Comparison of ENCODE assay signal across 1 cellular context in genomic region chr1:117371436-117372151, GRCh38.
TF ChIP-seq lines count a peak whose summit lies in the region.

No MANE protein-coding gene starts in this region.

TF ChIP-seq in GM12878, 131 proteins besides CTCF, POLR2A, EP300 and RAD21:
- TF ChIP-seq ZNF687 (IDR thresholded peaks at IDR 0.05) (no peak), TARDBP (IDR thresholded peaks at IDR 0.05; ENCODE audit: borderline replicate concordance) (no peak), RB1 (IDR thresholded peaks at IDR 0.05; ENCODE audit: borderline replicate concordance) (no peak), BMI1 (IDR thresholded peaks at IDR 0.05; ENCODE audit: borderline replicate concordance) (no peak), IKZF1 (conservative IDR thresholded peaks at IDR 0.05) (no peak), SRF (IDR thresholded peaks at IDR 0.05; ENCODE audit: low read depth in 2 of 2, low read length in 2 of 2) (no peak), RUNX3 (IDR thresholded peaks at IDR 0.05; ENCODE audit: low read length) (no peak), ZBED1 (IDR thresholded peaks at IDR 0.05; ENCODE audit: borderline replicate concordance) (no peak), ETV6 (conservative IDR thresholded peaks at IDR 0.05 in 1 of 2, IDR thresholded peaks at IDR 0.05 in 1 of 2; ENCODE audit: borderline replicate concordance in 1 of 2, low read depth in 1 of 2) (no peak), BHLHE40 (IDR thresholded peaks at IDR 0.05; ENCODE audit: borderline replicate concordance in 1 of 2, low read depth in 2 of 2, low read length in 1 of 2) (peak in 1 of 2 experiments; percentile 56; a peak in 1 of 4 replicates), FOS (IDR thresholded peaks at IDR 0.05; ENCODE audit: borderline replicate concordance, extremely low read depth, insufficient read length) (no peak), GABPA (IDR thresholded peaks at IDR 0.05; ENCODE audit: low read depth) (no peak), MEF2B (IDR thresholded peaks at IDR 0.05; ENCODE audit: partially characterized antibody, poor library complexity, severe bottlenecking) (peak; percentile 84), POLR2AphosphoS5 (IDR thresholded peaks at IDR 0.05; ENCODE audit: low read length) (no peak)
- TF ChIP-seq, protein P1, sequence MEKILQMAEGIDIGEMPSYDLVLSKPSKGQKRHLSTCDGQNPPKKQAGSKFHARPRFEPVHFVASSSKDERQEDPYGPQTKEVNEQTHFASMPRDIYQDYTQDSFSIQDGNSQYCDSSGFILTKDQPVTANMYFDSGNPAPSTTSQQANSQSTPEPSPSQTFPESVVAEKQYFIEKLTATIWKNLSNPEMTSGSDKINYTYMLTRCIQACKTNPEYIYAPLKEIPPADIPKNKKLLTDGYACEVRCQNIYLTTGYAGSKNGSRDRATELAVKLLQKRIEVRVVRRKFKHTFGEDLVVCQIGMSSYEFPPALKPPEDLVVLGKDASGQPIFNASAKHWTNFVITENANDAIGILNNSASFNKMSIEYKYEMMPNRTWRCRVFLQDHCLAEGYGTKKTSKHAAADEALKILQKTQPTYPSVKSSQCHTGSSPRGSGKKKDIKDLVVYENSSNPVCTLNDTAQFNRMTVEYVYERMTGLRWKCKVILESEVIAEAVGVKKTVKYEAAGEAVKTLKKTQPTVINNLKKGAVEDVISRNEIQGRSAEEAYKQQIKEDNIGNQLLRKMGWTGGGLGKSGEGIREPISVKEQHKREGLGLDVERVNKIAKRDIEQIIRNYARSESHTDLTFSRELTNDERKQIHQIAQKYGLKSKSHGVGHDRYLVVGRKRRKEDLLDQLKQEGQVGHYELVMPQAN (conservative IDR thresholded peaks at IDR 0.05), result no peak
- TF ChIP-seq, protein P2, sequence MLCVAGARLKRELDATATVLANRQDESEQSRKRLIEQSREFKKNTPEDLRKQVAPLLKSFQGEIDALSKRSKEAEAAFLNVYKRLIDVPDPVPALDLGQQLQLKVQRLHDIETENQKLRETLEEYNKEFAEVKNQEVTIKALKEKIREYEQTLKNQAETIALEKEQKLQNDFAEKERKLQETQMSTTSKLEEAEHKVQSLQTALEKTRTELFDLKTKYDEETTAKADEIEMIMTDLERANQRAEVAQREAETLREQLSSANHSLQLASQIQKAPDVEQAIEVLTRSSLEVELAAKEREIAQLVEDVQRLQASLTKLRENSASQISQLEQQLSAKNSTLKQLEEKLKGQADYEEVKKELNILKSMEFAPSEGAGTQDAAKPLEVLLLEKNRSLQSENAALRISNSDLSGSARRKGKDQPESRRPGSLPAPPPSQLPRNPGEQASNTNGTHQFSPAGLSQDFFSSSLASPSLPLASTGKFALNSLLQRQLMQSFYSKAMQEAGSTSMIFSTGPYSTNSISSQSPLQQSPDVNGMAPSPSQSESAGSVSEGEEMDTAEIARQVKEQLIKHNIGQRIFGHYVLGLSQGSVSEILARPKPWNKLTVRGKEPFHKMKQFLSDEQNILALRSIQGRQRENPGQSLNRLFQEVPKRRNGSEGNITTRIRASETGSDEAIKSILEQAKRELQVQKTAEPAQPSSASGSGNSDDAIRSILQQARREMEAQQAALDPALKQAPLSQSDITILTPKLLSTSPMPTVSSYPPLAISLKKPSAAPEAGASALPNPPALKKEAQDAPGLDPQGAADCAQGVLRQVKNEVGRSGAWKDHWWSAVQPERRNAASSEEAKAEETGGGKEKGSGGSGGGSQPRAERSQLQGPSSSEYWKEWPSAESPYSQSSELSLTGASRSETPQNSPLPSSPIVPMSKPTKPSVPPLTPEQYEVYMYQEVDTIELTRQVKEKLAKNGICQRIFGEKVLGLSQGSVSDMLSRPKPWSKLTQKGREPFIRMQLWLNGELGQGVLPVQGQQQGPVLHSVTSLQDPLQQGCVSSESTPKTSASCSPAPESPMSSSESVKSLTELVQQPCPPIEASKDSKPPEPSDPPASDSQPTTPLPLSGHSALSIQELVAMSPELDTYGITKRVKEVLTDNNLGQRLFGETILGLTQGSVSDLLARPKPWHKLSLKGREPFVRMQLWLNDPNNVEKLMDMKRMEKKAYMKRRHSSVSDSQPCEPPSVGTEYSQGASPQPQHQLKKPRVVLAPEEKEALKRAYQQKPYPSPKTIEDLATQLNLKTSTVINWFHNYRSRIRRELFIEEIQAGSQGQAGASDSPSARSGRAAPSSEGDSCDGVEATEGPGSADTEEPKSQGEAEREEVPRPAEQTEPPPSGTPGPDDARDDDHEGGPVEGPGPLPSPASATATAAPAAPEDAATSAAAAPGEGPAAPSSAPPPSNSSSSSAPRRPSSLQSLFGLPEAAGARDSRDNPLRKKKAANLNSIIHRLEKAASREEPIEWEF (IDR thresholded peaks at IDR 0.05; ENCODE audit: insufficient replicate concordance, low read depth, low read length), result peak; percentile 57
- TF ChIP-seq, protein P3, sequence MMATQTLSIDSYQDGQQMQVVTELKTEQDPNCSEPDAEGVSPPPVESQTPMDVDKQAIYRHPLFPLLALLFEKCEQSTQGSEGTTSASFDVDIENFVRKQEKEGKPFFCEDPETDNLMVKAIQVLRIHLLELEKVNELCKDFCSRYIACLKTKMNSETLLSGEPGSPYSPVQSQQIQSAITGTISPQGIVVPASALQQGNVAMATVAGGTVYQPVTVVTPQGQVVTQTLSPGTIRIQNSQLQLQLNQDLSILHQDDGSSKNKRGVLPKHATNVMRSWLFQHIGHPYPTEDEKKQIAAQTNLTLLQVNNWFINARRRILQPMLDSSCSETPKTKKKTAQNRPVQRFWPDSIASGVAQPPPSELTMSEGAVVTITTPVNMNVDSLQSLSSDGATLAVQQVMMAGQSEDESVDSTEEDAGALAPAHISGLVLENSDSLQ (IDR thresholded peaks at IDR 0.05), result peak; percentile 69
- TF ChIP-seq, protein P4, sequence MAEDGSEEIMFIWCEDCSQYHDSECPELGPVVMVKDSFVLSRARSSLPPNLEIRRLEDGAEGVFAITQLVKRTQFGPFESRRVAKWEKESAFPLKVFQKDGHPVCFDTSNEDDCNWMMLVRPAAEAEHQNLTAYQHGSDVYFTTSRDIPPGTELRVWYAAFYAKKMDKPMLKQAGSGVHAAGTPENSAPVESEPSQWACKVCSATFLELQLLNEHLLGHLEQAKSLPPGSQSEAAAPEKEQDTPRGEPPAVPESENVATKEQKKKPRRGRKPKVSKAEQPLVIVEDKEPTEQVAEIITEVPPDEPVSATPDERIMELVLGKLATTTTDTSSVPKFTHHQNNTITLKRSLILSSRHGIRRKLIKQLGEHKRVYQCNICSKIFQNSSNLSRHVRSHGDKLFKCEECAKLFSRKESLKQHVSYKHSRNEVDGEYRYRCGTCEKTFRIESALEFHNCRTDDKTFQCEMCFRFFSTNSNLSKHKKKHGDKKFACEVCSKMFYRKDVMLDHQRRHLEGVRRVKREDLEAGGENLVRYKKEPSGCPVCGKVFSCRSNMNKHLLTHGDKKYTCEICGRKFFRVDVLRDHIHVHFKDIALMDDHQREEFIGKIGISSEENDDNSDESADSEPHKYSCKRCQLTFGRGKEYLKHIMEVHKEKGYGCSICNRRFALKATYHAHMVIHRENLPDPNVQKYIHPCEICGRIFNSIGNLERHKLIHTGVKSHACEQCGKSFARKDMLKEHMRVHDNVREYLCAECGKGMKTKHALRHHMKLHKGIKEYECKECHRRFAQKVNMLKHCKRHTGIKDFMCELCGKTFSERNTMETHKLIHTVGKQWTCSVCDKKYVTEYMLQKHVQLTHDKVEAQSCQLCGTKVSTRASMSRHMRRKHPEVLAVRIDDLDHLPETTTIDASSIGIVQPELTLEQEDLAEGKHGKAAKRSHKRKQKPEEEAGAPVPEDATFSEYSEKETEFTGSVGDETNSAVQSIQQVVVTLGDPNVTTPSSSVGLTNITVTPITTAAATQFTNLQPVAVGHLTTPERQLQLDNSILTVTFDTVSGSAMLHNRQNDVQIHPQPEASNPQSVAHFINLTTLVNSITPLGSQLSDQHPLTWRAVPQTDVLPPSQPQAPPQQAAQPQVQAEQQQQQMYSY (CRISPR knock-in tag; IDR thresholded peaks at IDR 0.05), result no peak
- TF ChIP-seq, protein P5, sequence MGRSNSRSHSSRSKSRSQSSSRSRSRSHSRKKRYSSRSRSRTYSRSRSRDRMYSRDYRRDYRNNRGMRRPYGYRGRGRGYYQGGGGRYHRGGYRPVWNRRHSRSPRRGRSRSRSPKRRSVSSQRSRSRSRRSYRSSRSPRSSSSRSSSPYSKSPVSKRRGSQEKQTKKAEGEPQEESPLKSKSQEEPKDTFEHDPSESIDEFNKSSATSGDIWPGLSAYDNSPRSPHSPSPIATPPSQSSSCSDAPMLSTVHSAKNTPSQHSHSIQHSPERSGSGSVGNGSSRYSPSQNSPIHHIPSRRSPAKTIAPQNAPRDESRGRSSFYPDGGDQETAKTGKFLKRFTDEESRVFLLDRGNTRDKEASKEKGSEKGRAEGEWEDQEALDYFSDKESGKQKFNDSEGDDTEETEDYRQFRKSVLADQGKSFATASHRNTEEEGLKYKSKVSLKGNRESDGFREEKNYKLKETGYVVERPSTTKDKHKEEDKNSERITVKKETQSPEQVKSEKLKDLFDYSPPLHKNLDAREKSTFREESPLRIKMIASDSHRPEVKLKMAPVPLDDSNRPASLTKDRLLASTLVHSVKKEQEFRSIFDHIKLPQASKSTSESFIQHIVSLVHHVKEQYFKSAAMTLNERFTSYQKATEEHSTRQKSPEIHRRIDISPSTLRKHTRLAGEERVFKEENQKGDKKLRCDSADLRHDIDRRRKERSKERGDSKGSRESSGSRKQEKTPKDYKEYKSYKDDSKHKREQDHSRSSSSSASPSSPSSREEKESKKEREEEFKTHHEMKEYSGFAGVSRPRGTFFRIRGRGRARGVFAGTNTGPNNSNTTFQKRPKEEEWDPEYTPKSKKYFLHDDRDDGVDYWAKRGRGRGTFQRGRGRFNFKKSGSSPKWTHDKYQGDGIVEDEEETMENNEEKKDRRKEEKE (IDR thresholded peaks at IDR 0.05), result no peak
